ENCODE assay signal across 22 cellular contexts in genomic region chr19:28706693-28707092, GRCh38.
"Had no signal": no experiment of that assay in that cellular context is flagged by ENCODE, and none has a peak within 500 bp of the region (broad histone marks: within the 10 kb centered on the region; RNA-seq: fewer than 3 reads in every experiment).

No MANE protein-coding gene starts in this region.

- H3K36me3 Mint-ChIP-seq: memory B cell, mesothelial cell of epicardium, natural killer cell, type B pancreatic cell had no signal

- H3K4me1 ChIP-seq: esophagus squamous epithelium, left ventricle myocardium inferior, lower lobe of right lung, right atrium auricular region, sigmoid colon, stomach, uterus had no signal

- H3K4me1 Mint-ChIP-seq: memory B cell, mesothelial cell of epicardium, natural killer cell had no signal

- ATAC-seq: foreskin keratinocyte, left cardiac atrium, lower lobe of right lung, natural killer cell had no signal

- H3K27me3 Mint-ChIP-seq: memory B cell had no signal

- H3K9me3 Mint-ChIP-seq: mesothelial cell of epicardium, natural killer cell, type B pancreatic cell had no signal

- H3K4me3 ChIP-seq: esophagus squamous epithelium, left ventricle myocardium inferior, lower lobe of right lung, right atrium auricular region, sigmoid colon, stomach, thoracic aorta, uterus had no signal

- H3K27ac ChIP-seq: esophagus squamous epithelium, foreskin keratinocyte, left ventricle myocardium inferior, lower lobe of right lung, right atrium auricular region, sigmoid colon, stomach, thoracic aorta, uterus had no signal

- H3K27me3 ChIP-seq: esophagus squamous epithelium, foreskin keratinocyte, right atrium auricular region, sigmoid colon, stomach, uterus had no signal

- H3K4me3 Mint-ChIP-seq: memory B cell, mesothelial cell of epicardium, natural killer cell, neural crest cell, type B pancreatic cell had no signal

- DNase-seq: effector memory CD4-positive, alpha-beta T cell; esophagus squamous epithelium; foreskin keratinocyte; hippocampal formation; left cardiac atrium; left ventricle myocardium inferior; lower lobe of right lung; natural killer cell; posterior cingulate gyrus; sigmoid colon; small intestine; stimulated activated CD4-positive, alpha-beta T cell treated with anti-CD3 and anti-CD28 coated beads, Interleukin-12 subunit alpha, Interleukin-12 subunit beta, amount 100 ng/mL, for 4 hours; stimulated activated naive CD4-positive, alpha-beta T cell; stomach; substantia nigra; uterus had no signal

- H3K27ac Mint-ChIP-seq: memory B cell, mesothelial cell of epicardium, natural killer cell, type B pancreatic cell had no signal

- H3K36me3 ChIP-seq: esophagus squamous epithelium, left ventricle myocardium inferior, lower lobe of right lung, right atrium auricular region, sigmoid colon, stomach, thoracic aorta, uterus had no signal

- H3K9me3 ChIP-seq: esophagus squamous epithelium, left ventricle myocardium inferior, lower lobe of right lung, right atrium auricular region, sigmoid colon, stomach, thoracic aorta, uterus had no signal
